1 cellular context compared by ENCODE assay signal in genomic region chr1:108896160-108897150, GRCh38.
TF ChIP-seq lines count a peak whose summit lies in the region.

No MANE protein-coding gene starts in this region.

TF ChIP-seq in H1, 55 proteins besides CTCF, POLR2A, EP300 and RAD21 (continued from another document):
- TF ChIP-seq SUZ12 (IDR thresholded peaks at IDR 0.05; ENCODE audit: low read length) (no peak), NRF1 (IDR thresholded peaks at IDR 0.05; ENCODE audit: low read depth, low read length) (no peak), JUND (IDR thresholded peaks at IDR 0.05; ENCODE audit: low read length) (no peak), POLR2AphosphoS5 (IDR thresholded peaks at IDR 0.05; ENCODE audit: low read depth, low read length) (no peak), SP1 (IDR thresholded peaks at IDR 0.05; ENCODE audit: low read depth, low read length) (no peak), ASH2L (IDR thresholded peaks at IDR 0.05; ENCODE audit: low read length) (no peak), BRCA1 (IDR thresholded peaks at IDR 0.05; ENCODE audit: low read depth, low read length) (no peak), KDM1A (IDR thresholded peaks at IDR 0.05; ENCODE audit: borderline replicate concordance, low read length) (no peak), BCL11A (IDR thresholded peaks at IDR 0.05; ENCODE audit: low read depth in 2 of 2, low read length in 2 of 2) (no peak), CHD7 (IDR thresholded peaks at IDR 0.05; ENCODE audit: insufficient replicate concordance, low read length) (no peak), HDAC2 (IDR thresholded peaks at IDR 0.05; ENCODE audit: borderline replicate concordance in 1 of 2, low read depth in 2 of 2, low read length in 2 of 2) (no peak), RXRA (IDR thresholded peaks at IDR 0.05; ENCODE audit: insufficient read depth, low read depth, low read length) (no peak), FOSL1 (IDR thresholded peaks at IDR 0.05; ENCODE audit: insufficient read depth, low read depth, low read length) (no peak), KDM4A (IDR thresholded peaks at IDR 0.05; ENCODE audit: low read depth, low read length, severe bottlenecking) (no peak), PHF8 (conservative IDR thresholded peaks at IDR 0.05; ENCODE audit: low read depth, low read length) (no peak), YY1 (IDR thresholded peaks at IDR 0.05; ENCODE audit: low read depth, low read length) (no peak), CREB1 (IDR thresholded peaks at IDR 0.05) (no peak), SIX5 (IDR thresholded peaks at IDR 0.05; ENCODE audit: low read depth, low read length) (no peak)
